ENCODE assay signal across 20 cellular contexts in genomic region chr12:13032164-13032563, GRCh38.
"Had no signal": no experiment of that assay in that cellular context is flagged by ENCODE, and none has a peak within 500 bp of the region (broad histone marks: within the 10 kb centered on the region; RNA-seq: fewer than 3 reads in every experiment).

No MANE protein-coding gene starts in this region.

- H2AFZ ChIP-seq: hepatocyte had no signal

- H3K4me1 ChIP-seq: right atrium auricular region, transverse colon had no signal

- DNase-seq: effector memory CD8-positive, alpha-beta T cell; esophagus squamous epithelium; foreskin melanocyte; head of caudate nucleus; kidney glomerular epithelial cell; natural killer cell; sigmoid colon; stimulated activated CD4-positive, alpha-beta T cell treated with anti-CD3 and anti-CD28 coated beads, Interleukin-2, amount 100 ng/mL, for 24 hours; stimulated activated CD4-positive, alpha-beta T cell treated with anti-CD3 and anti-CD28 coated beads, Interleukin-4, amount 100 ng/mL, for 4 hours; stimulated activated naive CD4-positive, alpha-beta T cell; stomach; substantia nigra; transverse colon had no signal

- H3K4me1 Mint-ChIP-seq: memory B cell, natural killer cell, neural crest cell had no signal

- H3K9me3 Mint-ChIP-seq: effector memory CD8-positive, alpha-beta T cell; memory B cell; mesothelial cell of epicardium; natural killer cell; neural crest cell had no signal

- ATAC-seq: effector memory CD8-positive, alpha-beta T cell; natural killer cell had no signal

- H3K27me3 ChIP-seq: esophagus squamous epithelium, hepatocyte, right atrium auricular region, sigmoid colon, stomach had no signal

- H3K4me3 Mint-ChIP-seq: effector memory CD8-positive, alpha-beta T cell; memory B cell; mesothelial cell of epicardium; natural killer cell; neural crest cell had no signal

- H3K79me2 ChIP-seq: hepatocyte had no signal

- H3K36me3 ChIP-seq: esophagus squamous epithelium, right atrium auricular region, sigmoid colon, stomach, thoracic aorta, transverse colon had no signal

- H3K36me3 Mint-ChIP-seq: memory B cell, mesothelial cell of epicardium, natural killer cell had no signal

- H3K4me3 ChIP-seq: esophagus squamous epithelium, hepatocyte, right atrium auricular region, sigmoid colon, skin epidermis, stomach, thoracic aorta, transverse colon had no signal

- H3K9me3 ChIP-seq: esophagus squamous epithelium, right atrium auricular region, sigmoid colon, stomach, thoracic aorta, transverse colon had no signal

- H3K27ac ChIP-seq: esophagus squamous epithelium, hepatocyte, right atrium auricular region, sigmoid colon, skin epidermis, stomach, thoracic aorta, transverse colon had no signal

- H3K4me2 ChIP-seq: hepatocyte had no signal

- H3K27ac Mint-ChIP-seq: effector memory CD8-positive, alpha-beta T cell; memory B cell; mesothelial cell of epicardium; natural killer cell had no signal
